ENCODE assay signal across 8 cellular contexts in the genomic region with DNA sequence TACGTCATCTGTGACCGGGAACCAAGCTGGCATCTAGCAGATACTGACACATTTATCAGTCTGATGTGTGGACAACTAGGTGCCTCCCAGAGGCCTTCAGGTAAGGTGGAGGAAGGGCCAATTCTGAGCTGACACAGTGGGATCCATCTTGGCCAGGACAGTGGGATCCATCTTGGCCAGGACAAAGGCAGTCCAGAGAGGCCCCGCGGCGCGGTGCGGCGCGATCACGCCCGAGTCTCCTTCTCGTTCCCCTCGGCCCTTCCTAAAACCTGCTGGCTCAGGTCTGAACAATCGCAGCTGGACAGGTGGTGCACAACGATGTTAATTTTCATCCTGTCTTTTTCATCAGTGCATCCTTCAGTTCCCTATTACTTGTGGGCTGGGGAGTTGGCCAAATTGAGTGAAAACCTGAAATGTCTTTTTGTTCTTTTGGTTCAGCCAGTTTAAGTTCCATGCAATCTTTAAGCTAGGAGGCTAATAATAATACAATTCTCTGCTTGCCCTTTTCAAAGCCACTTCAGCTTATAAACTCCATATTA. TPM values are rescaled to one million over a fixed set of nuclear protein-coding genes. Genes with fewer than 3 reads are reported as not detected.
DNase-seq lines count a peak whose midpoint lies in the region; ATAC-seq and TF ChIP-seq lines count a peak whose summit lies in the region.

No MANE protein-coding gene starts in this region.

- H3K4me3 Mint-ChIP-seq in stimulated activated effector memory CD8-positive, alpha-beta T cell treated with anti-CD3 and anti-CD28 coated beads, Interleukin-12 subunit alpha, Interleukin-12 subunit beta, amount 100 ng/mL, for 72 hours = peak overlapping the region; percentile 99

- ATAC-seq in stimulated activated effector memory CD8-positive, alpha-beta T cell treated with anti-CD3 and anti-CD28 coated beads, Interleukin-12 subunit alpha, Interleukin-12 subunit beta, amount 100 ng/mL, for 72 hours = no peak
- no peak for ATAC-seq in GM19395 (IDR thresholded peaks at IDR 0.05; ENCODE audit: unreplicated experiment)

- H3K79me2 ChIP-seq in hepatocyte = peaks cover 40% of the 10 kb centered on the region

- TF ChIP-seq CTCF in hepatocyte (IDR thresholded peaks at IDR 0.05; ENCODE audit: poor library complexity) = no peak

- H3K36me3 ChIP-seq in hepatocyte (replicated peaks; ENCODE audit: insufficient read depth, low read depth) = no peaks in the 10 kb centered on the region

- H3K4me3 ChIP-seq in hepatocyte = no peak overlapping the region

- peaks cover 25% of the 10 kb centered on the region for H3K4me1 ChIP-seq in hepatocyte (ENCODE audit: insufficient read depth)

- peak overlapping the region; percentile 53 for H2AFZ ChIP-seq in hepatocyte

- H3K27ac Mint-ChIP-seq in stimulated activated effector memory CD8-positive, alpha-beta T cell treated with anti-CD3 and anti-CD28 coated beads, Interleukin-12 subunit alpha, Interleukin-12 subunit beta, amount 100 ng/mL, for 72 hours = peak overlapping the region; percentile 99

- WGBS in hepatocyte (ENCODE audit: low lambda C conversion rate, missing lambda C conversion rate) = 94% methylated on average over 15 of the region's 15 CpGs

- H3K27ac ChIP-seq in hepatocyte = peak overlapping the region; percentile 100

- peaks cover 37% of the 10 kb centered on the region for H3K4me1 Mint-ChIP-seq in stimulated activated effector memory CD8-positive, alpha-beta T cell treated with anti-CD3 and anti-CD28 coated beads, Interleukin-12 subunit alpha, Interleukin-12 subunit beta, amount 100 ng/mL, for 72 hours

- peaks cover 33% of the 10 kb centered on the region for H4K20me1 ChIP-seq in hepatocyte (ENCODE audit: insufficient read depth, poor library complexity, severe bottlenecking)

- no peaks in the 10 kb centered on the region for H3K27me3 ChIP-seq in hepatocyte

- H3K9me3 Mint-ChIP-seq in stimulated activated effector memory CD8-positive, alpha-beta T cell treated with anti-CD3 and anti-CD28 coated beads, Interleukin-12 subunit alpha, Interleukin-12 subunit beta, amount 100 ng/mL, for 72 hours = no peaks in the 10 kb centered on the region

- peak overlapping the region; percentile 62 for H3K4me2 ChIP-seq in hepatocyte

- peak; percentile 4 for DNase-seq in activated naive CD4-positive, alpha-beta T cell treated with Interleukin-2 at 50 U/mL for 16 hours
- no peak for DNase-seq in activated naive CD4-positive, alpha-beta T cell treated with anti-CD3 and anti-CD28 coated beads, Interleukin-2, amount 50 U/mL, for 16 hours
- DNase-seq in activated T-cell treated with anti-CD3 and anti-CD28 coated beads for 4 hours (peak; percentile 2), hepatocyte (ENCODE audit: low spot score) (no peak), AG08395 (ENCODE audit: low spot score) (no peak), NCI-H446 (lab: John Stamatoyannopoulos, UW) (no peak)
- DNase-seq in stimulated activated effector memory CD8-positive, alpha-beta T cell treated with anti-CD3 and anti-CD28 coated beads, Interleukin-12 subunit alpha, Interleukin-12 subunit beta, amount 100 ng/mL, for 72 hours (ENCODE audit: low spot score in 2 of 2) = peak; percentile 7 to 56

- H3K9me2 ChIP-seq in hepatocyte (replicated peaks; ENCODE audit: insufficient read depth) = no peaks in the 10 kb centered on the region

- H3K9me3 ChIP-seq in hepatocyte (ENCODE audit: low read depth) = no peaks in the 10 kb centered on the region

- peaks cover 48% of the 10 kb centered on the region for H3K36me3 Mint-ChIP-seq in stimulated activated effector memory CD8-positive, alpha-beta T cell treated with anti-CD3 and anti-CD28 coated beads, Interleukin-12 subunit alpha, Interleukin-12 subunit beta, amount 100 ng/mL, for 72 hours

RNA-seq across cellular contexts. Expression of a gene that starts 0.5 kb away (rescaled TPM):
- 179 and 214 TPM in 2 replicates for total RNA-seq in hepatocyte
- 161 and 206 TPM in 2 replicates for polyA plus RNA-seq in hepatocyte

Comparison
In these comparisons a context has a peak if more than half of its experiments do, and no peak if none do; other contexts are left out.
1. DNase-seq: peak in activated naive CD4-positive, alpha-beta T cell treated with Interleukin-2 at 50 U/mL for 16 hours (single experiment), activated T-cell treated with anti-CD3 and anti-CD28 coated beads for 4 hours (single experiment) and stimulated activated effector memory CD8-positive, alpha-beta T cell treated with anti-CD3 and anti-CD28 coated beads, Interleukin-12 subunit alpha, Interleukin-12 subunit beta, amount 100 ng/mL, for 72 hours (2 of 2); none in activated naive CD4-positive, alpha-beta T cell treated with anti-CD3 and anti-CD28 coated beads, Interleukin-2, amount 50 U/mL, for 16 hours (single experiment), hepatocyte (single experiment), AG08395 (single experiment) and NCI-H446 (0 of 2).